Comparison of ENCODE assay signal across 29 cellular contexts in the genomic region with DNA sequence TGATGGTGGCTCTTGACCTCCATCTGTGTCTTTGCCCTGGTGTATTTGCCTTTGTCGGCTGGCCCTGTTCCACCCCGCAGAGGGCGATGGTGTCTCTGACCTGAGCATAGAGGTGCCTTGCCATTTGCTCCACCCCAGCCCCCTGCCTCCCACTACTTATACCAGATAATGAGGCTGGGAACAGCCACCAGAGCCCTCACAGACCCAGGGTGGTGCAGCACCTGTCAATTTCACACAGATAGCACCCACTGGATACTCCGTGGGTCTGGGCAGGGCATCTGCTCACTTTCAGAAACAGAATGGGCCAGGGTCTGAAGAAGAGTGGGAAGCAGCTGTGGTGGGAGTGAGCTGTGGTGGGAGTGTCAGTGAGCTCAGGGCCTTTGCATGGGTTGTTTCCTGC. TPM values are rescaled to one million over a fixed set of nuclear protein-coding genes. Genes with fewer than 3 reads are reported as not detected.
A peak's percentile ranks its signal among the peaks of the same experiment; 100 is the strongest.
DNase-seq lines count a peak whose midpoint lies in the region; ATAC-seq, FAIRE-seq and TF ChIP-seq lines count a peak whose summit lies in the region.
"Had no signal": no experiment of that assay in that cellular context is flagged by ENCODE, and none has a peak within 500 bp of the region (broad histone marks: within the 10 kb centered on the region; RNA-seq: fewer than 3 reads in every experiment).

No MANE protein-coding gene starts in this region.

- peak; percentile 52 to 60 for TF ChIP-seq RAD21 in H1 (IDR thresholded peaks at IDR 0.05 in 1 of 2, conservative IDR thresholded peaks at IDR 0.05 in 1 of 2; ENCODE audit: low read depth in 2 of 2, low read length in 2 of 2)

- FAIRE-seq in H1 (lab: Jason Lieb, UNC) = no peak
- FAIRE-seq: A204.1, GM19239 had no signal

- H2BK12ac ChIP-seq in H1 (ENCODE audit: low read depth, low read length) = peak overlapping the region; percentile 100

- no peak overlapping the region for H3K27ac Mint-ChIP-seq in GM23338
- H3K27ac Mint-ChIP-seq in neural crest cell (ENCODE audit: unreplicated experiment) = no peak overlapping the region
- H3K27ac Mint-ChIP-seq: CD4-positive, CD25-positive, alpha-beta regulatory T cell had no signal

- peaks cover 23% of the 10 kb centered on the region for H3K27me3 ChIP-seq in GM23338 (ENCODE audit: insufficient read depth)
- peaks cover 3 to 13% (median 9%) of the 10 kb centered on the region in 4 experiments for H3K27me3 ChIP-seq in H1 (replicated peaks in 1 of 4; ENCODE audit: control insufficient read depth in 3 of 4, extremely low read depth in 1 of 4, insufficient read depth in 3 of 4, low read length in 3 of 4)
- no peaks in the 10 kb centered on the region for H3K27me3 ChIP-seq in vagina
- H3K27me3 ChIP-seq: BLaER1, SJCRH30 had no signal

- TF ChIP-seq POLR2A in H1 (IDR thresholded peaks at IDR 0.05; ENCODE audit: control extremely low read depth in 1 of 2, low read depth in 2 of 2, low read length in 2 of 2) (no peak), vagina (IDR thresholded peaks at IDR 0.05) (no peak)

- peak; percentile 33 to 51 for TF ChIP-seq CTCF in GM23338 (conservative IDR thresholded peaks at IDR 0.05; ENCODE audit: low read depth in 2 of 2)
- TF ChIP-seq CTCF in HEK293 (tag by site-specific recombination; IDR thresholded peaks at IDR 0.05) = no peak
- TF ChIP-seq CTCF in H1 (IDR thresholded peaks at IDR 0.05; ENCODE audit: control extremely low read depth in 1 of 3, insufficient read depth in 1 of 3, low read depth in 1 of 3, low read length in 3 of 3) = peak; percentile 25 to 51 (median 38); a peak in 3 of 4 replicates
- TF ChIP-seq CTCF in neural crest cell (conservative IDR thresholded peaks at IDR 0.05) = no peak
- TF ChIP-seq CTCF in vagina (IDR thresholded peaks at IDR 0.05) = no peak

- intact Hi-C loops in vagina (cut with DNase I) = no loop called here

- H3K36me3 Mint-ChIP-seq in GM23338 (ENCODE audit: low read depth) (no peaks in the 10 kb centered on the region), neural crest cell (ENCODE audit: low read depth) (no peaks in the 10 kb centered on the region)
- H3K36me3 Mint-ChIP-seq: CD4-positive, CD25-positive, alpha-beta regulatory T cell had no signal

- H3F3A ChIP-seq in GM23338 (replicated peaks; ENCODE audit: low read depth) = no peaks in the 10 kb centered on the region; the same call in 1 of the 2 replicates

- CTCF ChIA-PET in HEK293 (lab: Yijun Ruan, JAX) (interaction anchor here (0.9 kb wide), 1 partner anchor 103 kb away, joined by 4 read pairs; no protein-coding TSS in a partner anchor), H1 (lab: Charles Lee; ENCODE audit: partially characterized antibody) (interaction anchor here (0.5 to 1.3 kb wide), 4 partner anchors 13 to 76 kb away, joined by 3 to 5 read pairs (median 3); no protein-coding TSS in a partner anchor)

- H4K8ac ChIP-seq in H1 (ENCODE audit: extremely low read depth, insufficient read depth, low read length) = no peak overlapping the region

- H3K36me3 ChIP-seq in GM23338 (ENCODE audit: insufficient read depth) (no peaks in the 10 kb centered on the region), HEK293 (ENCODE audit: control insufficient read depth in 2 of 2, insufficient read depth in 1 of 2, low read length in 2 of 2) (no peaks in the 10 kb centered on the region), H1 (ENCODE audit: control insufficient read depth in 2 of 4, insufficient read depth in 4 of 4, low read length in 3 of 4) (no peaks in the 10 kb centered on the region), vagina (no peaks in the 10 kb centered on the region)
- H3K36me3 ChIP-seq: BLaER1, MG63, SJCRH30 had no signal

- H3K18ac ChIP-seq in H1 (ENCODE audit: extremely low read depth, low read length) = peak overlapping the region; percentile 75

- no peaks in the 10 kb centered on the region; the same call in 2 of the 3 replicates for H3K9me3 Mint-ChIP-seq in GM23338
- no peaks in the 10 kb centered on the region for H3K9me3 Mint-ChIP-seq in neural crest cell
- H3K9me3 Mint-ChIP-seq: CD4-positive, CD25-positive, alpha-beta regulatory T cell had no signal

- no peak overlapping the region for H4K5ac ChIP-seq in H1 (ENCODE audit: insufficient read length, low read depth, low read length)

- no peaks in the 10 kb centered on the region for H3K79me1 ChIP-seq in H1 (ENCODE audit: low read depth, low read length)

- H2AK5ac ChIP-seq in H1 (ENCODE audit: low read depth, low read length) = peak overlapping the region; percentile 100; the same call in 1 of the 2 replicates

- no peak overlapping the region for H3K23ac ChIP-seq in H1 (ENCODE audit: insufficient read length)

- peak overlapping the region; percentile 65 for H3K4me3 Mint-ChIP-seq in GM23338
- H3K4me3 Mint-ChIP-seq in neural crest cell = peak overlapping the region; percentile 67
- H3K4me3 Mint-ChIP-seq: CD4-positive, CD25-positive, alpha-beta regulatory T cell had no signal

- TF ChIP-seq EP300 in H1 (IDR thresholded peaks at IDR 0.05; ENCODE audit: borderline replicate concordance in 1 of 2, low read depth in 2 of 2, low read length in 2 of 2) = no peak

- no peak overlapping the region for H4K91ac ChIP-seq in H1 (replicated peaks; ENCODE audit: insufficient read length, low read length)

- POLR2A ChIA-PET in HEK293 (lab: Yijun Ruan, JAX) (no interaction called here), H1 (lab: Charles Lee; ENCODE audit: partially characterized antibody) (no interaction called here)

- H3K56ac ChIP-seq in H1 (replicated peaks; ENCODE audit: insufficient read length, low read depth, low read length) = no peak overlapping the region

- peaks cover 8% of the 10 kb centered on the region; the same call in 1 of the 2 replicates for H3K23me2 ChIP-seq in H1 (ENCODE audit: low read depth, low read length)

- H3K79me2 ChIP-seq in GM23338 (replicated peaks; ENCODE audit: insufficient read depth) (no peaks in the 10 kb centered on the region), H1 (ENCODE audit: control insufficient read depth in 1 of 2, insufficient read depth in 2 of 2, low read length in 2 of 2) (no peaks in the 10 kb centered on the region)

- no peak overlapping the region for H3K4me3 ChIP-seq in GM23338
- no peak overlapping the region for H3K4me3 ChIP-seq in HEK293 (ENCODE audit: low read depth, low read length)
- no peak overlapping the region for H3K4me3 ChIP-seq in H1 (ENCODE audit: extremely low read depth in 1 of 4, insufficient read depth in 2 of 4, low read depth in 3 of 4, low read length in 4 of 4)
- no peak overlapping the region for H3K4me3 ChIP-seq in vagina
- H3K4me3 ChIP-seq: BLaER1, MG63, PC-9, SJCRH30 had no signal

- H3K27me3 Mint-ChIP-seq in GM23338 (ENCODE audit: insufficient read depth, low read depth, poor library complexity) = peaks cover 10% of the 10 kb centered on the region
- H3K27me3 Mint-ChIP-seq in neural crest cell (ENCODE audit: low read depth) = peaks cover 69% of the 10 kb centered on the region

- H3K9me2 ChIP-seq in GM23338 (ENCODE audit: insufficient read depth) = 0 out of 2 replicates have a peak, but pooled peaks cover 3% of the 10 kb centered on the region

- DNase-seq in GM23338 (ENCODE audit: low spot score) (peak; percentile 38), H1 (ENCODE audit: low read depth in 1 of 2, low spot score in 2 of 2) (peak in 1 of 2 experiments; percentile 57), neural crest cell (ENCODE audit: low read depth, low spot score) (no peak), vagina (ENCODE audit: extremely low spot score in 2 of 2) (no peak)
- no peak for DNase-seq in activated CD8-positive, alpha-beta memory T cell treated with anti-CD3 and anti-CD28 coated beads for 24 hours
- no peak for DNase-seq in stimulated activated naive CD4-positive, alpha-beta T cell (lab: John Stamatoyannopoulos, UW)
- DNase-seq: CD4-positive, CD25-positive, alpha-beta regulatory T cell; DMS153; DND-41; IMR-90; KG1; MG63; NCI-H1105 treated with DMSO at 0.1 percent for 48 hours; NCI-H2029 treated with DMSO at 0.1 percent for 48 hours; NCI-H2227 treated with DMSO at 0.1 percent for 48 hours; NCI-H69; NK-92 treated with Interleukin-12 subunit alpha and Interleukin-12 subunit beta, amount 100 ng/mL, for 24 hours; PC-9; SJCRH30 had no signal

- H3K4ac ChIP-seq in H1 (replicated peaks; ENCODE audit: insufficient read length, low read depth, low read length) = no peak overlapping the region

- H2BK20ac ChIP-seq in H1 (ENCODE audit: low read length) = peak overlapping the region; percentile 23; the same call in 1 of the 2 replicates

- 0 out of 2 replicates have a peak overlapping the region, but pooled peaks have one; percentile 75 for H2BK5ac ChIP-seq in H1 (ENCODE audit: low read depth, low read length)

- ATAC-seq in GM23338 (peak; percentile 40), GM21723 (IDR thresholded peaks at IDR 0.05; ENCODE audit: unreplicated experiment) (no peak)
- ATAC-seq: HCT116, Right ventricle myocardium inferior, SK-N-SH treated with all-trans-retinoic acid at 6 μM for 48 hours had no signal

- no peak overlapping the region for H2AFZ ChIP-seq in GM23338
- H2AFZ ChIP-seq in H1 (ENCODE audit: low read length) = no peak overlapping the region
- H2AFZ ChIP-seq: PC-9 had no signal

- H3K4me1 ChIP-seq in GM23338 (ENCODE audit: insufficient read depth) (peaks cover 23% of the 10 kb centered on the region), HEK293 (ENCODE audit: control insufficient read depth, insufficient read depth, low read length) (peaks cover 6% of the 10 kb centered on the region), H1 (replicated peaks in 1 of 4; ENCODE audit: control insufficient read depth in 3 of 4, insufficient read depth in 4 of 4, low read length in 3 of 4) (peaks cover 7 to 19% (median 13%) of the 10 kb centered on the region in 4 experiments), vagina (no peaks in the 10 kb centered on the region)
- H3K4me1 ChIP-seq: BLaER1 had no signal

- H3K9ac ChIP-seq in H1 (replicated peaks in 1 of 4; ENCODE audit: extremely low read depth in 1 of 4, low read depth in 3 of 4, low read length in 3 of 4) = no peak overlapping the region
- H3K9ac ChIP-seq: BLaER1 had no signal

- H3K4me2 ChIP-seq in GM23338 = no peak overlapping the region
- no peak overlapping the region; a peak in 1 of 4 replicates for H3K4me2 ChIP-seq in H1 (ENCODE audit: insufficient read depth in 1 of 2, low read depth in 2 of 2, low read length in 2 of 2)
- H3K4me2 ChIP-seq: BLaER1, PC-9 had no signal

- H3K9me3 ChIP-seq in HEK293 (ENCODE audit: control insufficient read depth, insufficient read depth, low read depth, low read length) (no peaks in the 10 kb centered on the region), H1 (ENCODE audit: insufficient read depth in 2 of 2, low read depth in 1 of 2, low read length in 1 of 2) (no peaks in the 10 kb centered on the region), vagina (no peaks in the 10 kb centered on the region)
- H3K9me3 ChIP-seq: MG63, SJCRH30 had no signal

- H2BK120ac ChIP-seq in H1 (replicated peaks; ENCODE audit: low read depth, low read length) = no peak overlapping the region

- WGBS in H1 (ENCODE audit: extremely low coverage in 1 of 2, insufficient coverage in 1 of 2, insufficient read length in 1 of 2, insufficient replicate concordance in 2 of 2, low coverage in 1 of 2, low lambda C conversion rate in 2 of 2, missing lambda C conversion rate in 1 of 2), 2 experiments = 69% methylated on average over 4 of the region's 4 CpGs; no CpG with 5 or more reads in 1 of the 2 experiments

- H2BK15ac ChIP-seq in H1 (ENCODE audit: low read length) = peak overlapping the region; percentile 100

- peaks cover 30% of the 10 kb centered on the region for H3K4me1 Mint-ChIP-seq in GM23338
- peaks cover 18% of the 10 kb centered on the region for H3K4me1 Mint-ChIP-seq in neural crest cell

- no peak overlapping the region for H3K27ac ChIP-seq in GM23338 (ENCODE audit: low read depth)
- H3K27ac ChIP-seq in HEK293 (ENCODE audit: extremely low read depth, low read depth, low read length) = no peak overlapping the region
- no peak overlapping the region for H3K27ac ChIP-seq in H1 (ENCODE audit: low read depth, low read length)
- H3K27ac ChIP-seq in vagina = no peak overlapping the region
- H3K27ac ChIP-seq: BLaER1, PC-9, SJCRH30 had no signal

- no peak overlapping the region for H3K14ac ChIP-seq in H1 (ENCODE audit: insufficient read length)

- no peaks in the 10 kb centered on the region for H4K20me1 ChIP-seq in GM23338 (replicated peaks; ENCODE audit: insufficient read depth)
- peaks cover 0 to 5% of the 10 kb centered on the region in 2 experiments for H4K20me1 ChIP-seq in H1 (replicated peaks in 1 of 2; ENCODE audit: control insufficient read depth in 1 of 2, insufficient read depth in 2 of 2, low read length in 2 of 2)
- H4K20me1 ChIP-seq: BLaER1 had no signal

RNA-seq across cellular contexts. Expression of gene ZNF536, which starts 4.1 kb away (rescaled TPM):
- 0.07 TPM in 1 of 2 replicates, not detected in the other for total RNA-seq in GM23338 (2014; rRNA removed; shearing (Covaris generic))
- polyA plus RNA-seq in GM23338 (2016; fragmentation: Nextera tagmentation; extraction: Ambion mirVana) (0.30 TPM in 1 of 2 replicates, not detected in the other), H1 (2011; rRNA removed) (0.06 and 0.11 TPM in 2 replicates)
- total RNA-seq in H1 (2021; fragmentation: NEBNext Ultra II Directional; extraction: Animal tissue kit (Norgen Biotek cat#: 25700)) = 0.09 and 0.33 TPM in 2 replicates
- 0.08 TPM for polyA plus RNA-seq in H1 (2011; cell fraction: cytosol; rRNA removed)
- 0.21 TPM for polyA plus RNA-seq in H1 (2011; cell fraction: nucleus; rRNA removed)
- polyA plus RNA-seq in H1 (2012, experiment 1 of 2) = 0.06 to 0.28 TPM (median 0.08 TPM) in 4 replicates
- 0.05 TPM for polyA plus RNA-seq in H1 (2012, experiment 2 of 2)
- 0.02 TPM for polyA plus RNA-seq in H1 (2013, experiment 1 of 2)
- polyA plus RNA-seq in H1 (2013, experiment 2 of 2) = 0.04 TPM
- polyA minus RNA-seq in H1 (2011; rRNA and poly(A)+ RNA removed) = 0.19 and 0.29 TPM in 2 replicates
- polyA minus RNA-seq in H1 (2011; cell fraction: cytosol; rRNA and poly(A)+ RNA removed) = not detected
- polyA minus RNA-seq in H1 (2011; cell fraction: nucleus; rRNA and poly(A)+ RNA removed) = 0.40 TPM
- total RNA-seq in neural crest cell (18.7 and 22.0 TPM in 2 replicates), vagina (2.5 TPM)
- total RNA-seq: IMR-90, NCI-H460, PC-9 had no signal
- polyA plus RNA-seq: AG04450, IMR-90 had no signal

Comparison
In these comparisons a context has a peak if more than half of its experiments do, and no peak if none do; other contexts are left out.
1. CTCF ChIP-seq: peak in GM23338 (2 of 2) and H1 (3 of 3); none in HEK293 (single experiment), neural crest cell (single experiment) and vagina (0 of 3).